In the genomic region with DNA sequence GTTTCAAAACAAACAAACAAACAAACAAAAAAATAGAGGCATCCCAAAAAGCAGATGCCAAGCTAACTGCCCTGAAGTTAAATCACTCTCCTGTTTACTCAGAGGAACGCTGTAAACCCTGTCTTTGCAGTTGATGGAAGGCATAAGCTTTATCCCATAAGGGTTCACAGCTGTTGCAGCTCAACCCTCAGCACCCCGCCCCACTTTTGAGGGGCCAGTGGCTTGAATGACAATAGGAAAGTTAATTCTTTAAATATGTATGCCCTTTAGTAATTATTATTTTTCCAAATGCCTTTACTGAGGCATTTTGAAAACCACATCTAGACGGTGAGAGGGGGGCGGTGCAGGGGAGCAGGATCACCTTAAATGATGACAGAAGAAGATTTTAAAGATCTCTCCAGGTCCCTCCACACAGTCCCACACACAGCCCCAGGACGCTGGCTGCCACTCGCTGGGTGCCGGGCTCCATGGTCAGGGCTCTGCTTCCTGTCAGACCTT, we compare ENCODE assay signal across 1 cellular context.
TF ChIP-seq lines count a peak whose summit lies in the region.

No MANE protein-coding gene starts in this region.

TF ChIP-seq in GM23338, 12 proteins besides CTCF, POLR2A, EP300 and RAD21 (continued from another document):
- TF ChIP-seq EZH2phosphoT487 (IDR thresholded peaks at IDR 0.05; ENCODE audit: unreplicated experiment) = no peak
- TF ChIP-seq, protein P1, sequence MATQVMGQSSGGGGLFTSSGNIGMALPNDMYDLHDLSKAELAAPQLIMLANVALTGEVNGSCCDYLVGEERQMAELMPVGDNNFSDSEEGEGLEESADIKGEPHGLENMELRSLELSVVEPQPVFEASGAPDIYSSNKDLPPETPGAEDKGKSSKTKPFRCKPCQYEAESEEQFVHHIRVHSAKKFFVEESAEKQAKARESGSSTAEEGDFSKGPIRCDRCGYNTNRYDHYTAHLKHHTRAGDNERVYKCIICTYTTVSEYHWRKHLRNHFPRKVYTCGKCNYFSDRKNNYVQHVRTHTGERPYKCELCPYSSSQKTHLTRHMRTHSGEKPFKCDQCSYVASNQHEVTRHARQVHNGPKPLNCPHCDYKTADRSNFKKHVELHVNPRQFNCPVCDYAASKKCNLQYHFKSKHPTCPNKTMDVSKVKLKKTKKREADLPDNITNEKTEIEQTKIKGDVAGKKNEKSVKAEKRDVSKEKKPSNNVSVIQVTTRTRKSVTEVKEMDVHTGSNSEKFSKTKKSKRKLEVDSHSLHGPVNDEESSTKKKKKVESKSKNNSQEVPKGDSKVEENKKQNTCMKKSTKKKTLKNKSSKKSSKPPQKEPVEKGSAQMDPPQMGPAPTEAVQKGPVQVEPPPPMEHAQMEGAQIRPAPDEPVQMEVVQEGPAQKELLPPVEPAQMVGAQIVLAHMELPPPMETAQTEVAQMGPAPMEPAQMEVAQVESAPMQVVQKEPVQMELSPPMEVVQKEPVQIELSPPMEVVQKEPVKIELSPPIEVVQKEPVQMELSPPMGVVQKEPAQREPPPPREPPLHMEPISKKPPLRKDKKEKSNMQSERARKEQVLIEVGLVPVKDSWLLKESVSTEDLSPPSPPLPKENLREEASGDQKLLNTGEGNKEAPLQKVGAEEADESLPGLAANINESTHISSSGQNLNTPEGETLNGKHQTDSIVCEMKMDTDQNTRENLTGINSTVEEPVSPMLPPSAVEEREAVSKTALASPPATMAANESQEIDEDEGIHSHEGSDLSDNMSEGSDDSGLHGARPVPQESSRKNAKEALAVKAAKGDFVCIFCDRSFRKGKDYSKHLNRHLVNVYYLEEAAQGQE (IDR thresholded peaks at IDR 0.05; ENCODE audit: unreplicated experiment) = no peak
- no peak for TF ChIP-seq STAT1 (IDR thresholded peaks at IDR 0.05; ENCODE audit: unreplicated experiment)
- TF ChIP-seq CREB1 (CRISPR knock-in tag; IDR thresholded peaks at IDR 0.05; ENCODE audit: low read depth) = no peak
- no peak for TF ChIP-seq JUNB (IDR thresholded peaks at IDR 0.05; ENCODE audit: unreplicated experiment)
- no peak for TF ChIP-seq ZNF331 (CRISPR knock-in tag; IDR thresholded peaks at IDR 0.05; ENCODE audit: low read depth)
